Comparison of ENCODE assay signal across 8 cellular contexts in the genomic region with DNA sequence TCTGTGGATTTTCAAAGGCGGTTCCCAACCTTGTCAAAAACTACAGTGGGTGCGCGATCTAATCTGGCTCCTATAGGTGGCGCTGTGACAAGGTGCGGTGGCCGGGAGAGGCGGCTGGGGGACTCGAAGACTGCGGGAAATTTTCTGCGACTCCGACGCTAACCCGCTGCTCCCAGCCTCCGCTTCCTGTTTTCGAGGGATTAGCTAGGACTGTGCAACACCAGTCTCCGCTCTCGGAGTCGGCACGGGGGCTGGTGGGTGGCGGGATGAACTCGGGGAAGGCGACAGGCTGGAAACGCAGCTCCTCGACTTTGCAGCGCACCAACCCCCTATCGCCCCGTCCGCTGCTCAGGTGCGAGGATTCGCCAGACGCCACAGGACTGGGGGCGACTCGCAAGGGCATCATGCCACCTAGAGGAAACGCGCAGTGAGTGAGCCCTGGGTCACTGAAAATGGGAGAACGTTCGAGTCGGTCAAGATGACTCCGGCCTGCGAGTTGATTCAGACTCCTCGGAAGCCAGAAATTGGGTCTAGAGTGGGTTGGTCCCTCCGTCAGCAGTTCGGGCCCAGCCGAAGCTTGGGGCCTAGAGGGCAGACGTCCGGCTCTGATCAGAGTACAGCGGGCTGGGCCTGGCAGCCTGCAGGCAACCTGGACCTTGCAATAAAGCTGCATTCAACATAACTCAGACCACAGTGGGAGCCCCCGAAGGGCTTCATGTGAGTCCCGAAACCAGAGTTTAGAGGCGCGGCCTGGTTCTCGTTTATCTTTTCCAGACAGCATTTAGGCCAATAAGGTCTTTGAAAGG. TPM values are rescaled to one million over a fixed set of nuclear protein-coding genes. Genes with fewer than 3 reads are reported as not detected.
A peak's percentile ranks its signal among the peaks of the same experiment; 100 is the strongest.
DNase-seq lines count a peak whose midpoint lies in the region; ATAC-seq, FAIRE-seq and TF ChIP-seq lines count a peak whose summit lies in the region.

No MANE protein-coding gene starts in this region.

- CTCF ChIA-PET in A549 (lab: Yijun Ruan, JAX), result interaction anchor here (0.6 to 9.0 kb wide), 43 partner anchors 9 to 494 kb away, joined by 3 to 118 read pairs (median 4); no protein-coding TSS in a partner anchor

- FAIRE-seq in A549 (lab: Jason Lieb, UNC), result no peak

- TF ChIP-seq CTCF in A549 (IDR thresholded peaks at IDR 0.05), result peak; percentile 82
- peak; percentile 80 for TF ChIP-seq CTCF in glutamatergic neuron (IDR thresholded peaks at IDR 0.05; ENCODE audit: partially characterized antibody, unreplicated experiment)

- H3K27ac Mint-ChIP-seq in glutamatergic neuron (ENCODE audit: unreplicated experiment), result no peak overlapping the region
- no peak overlapping the region for H3K27ac Mint-ChIP-seq in stimulated activated naive CD8-positive, alpha-beta T cell treated with anti-CD3 and anti-CD28 coated beads, Interleukin-15, amount 100 ng/mL, for 72 hours
- no peak overlapping the region for H3K27ac Mint-ChIP-seq in immature natural killer cell

- POLR2A ChIA-PET in A549 (lab: Yijun Ruan, JAX), result no interaction called here

- H3K36me3 Mint-ChIP-seq in glutamatergic neuron (ENCODE audit: unreplicated experiment) (no peaks in the 10 kb centered on the region), immature natural killer cell (peaks cover 0 to 3% (median 0%) of the 10 kb centered on the region in 3 donors)

- DNase-seq in A549 (ENCODE audit: low read depth in 1 of 2, low spot score in 1 of 2) (peak; percentile 66 to 77), SHP77 (lab: John Stamatoyannopoulos, UW) (peak; percentile 76 to 89), glutamatergic neuron (peak; percentile 78), NCI-H345 treated with DMSO at 0.1 percent for 48 hours (lab: John Stamatoyannopoulos, UW; ENCODE audit: unreplicated experiment) (no peak), MG63 (no peak), immature natural killer cell (no peak)
- peak; percentile 43 to 47 for DNase-seq in stimulated activated naive CD8-positive, alpha-beta T cell treated with anti-CD3 and anti-CD28 coated beads, Interleukin-15, amount 100 ng/mL, for 72 hours

- H3K9me3 ChIP-seq in A549, result no peaks in the 10 kb centered on the region
- no peaks in the 10 kb centered on the region for H3K9me3 ChIP-seq in MG63

- peak overlapping the region; percentile 33 for H3K4me3 ChIP-seq in A549
- no peak overlapping the region for H3K4me3 ChIP-seq in MG63

- peak; percentile 40 to 56 for TF ChIP-seq RAD21 in A549 (conservative IDR thresholded peaks at IDR 0.05 in 1 of 2, IDR thresholded peaks at IDR 0.05 in 1 of 2)

- H3K4me2 ChIP-seq in A549, result peak overlapping the region; percentile 65

- H3K36me3 ChIP-seq in MG63, result no peaks in the 10 kb centered on the region

- TF ChIP-seq EP300 in A549 (IDR thresholded peaks at IDR 0.05), result no peak

- H3K27me3 Mint-ChIP-seq in glutamatergic neuron (ENCODE audit: unreplicated experiment) (peaks cover 51% of the 10 kb centered on the region), immature natural killer cell (ENCODE audit: low read depth in 3 of 3) (peaks cover 18 to 58% (median 31%) of the 10 kb centered on the region in 3 donors)
- H3K27me3 Mint-ChIP-seq in stimulated activated naive CD8-positive, alpha-beta T cell treated with anti-CD3 and anti-CD28 coated beads, Interleukin-15, amount 100 ng/mL, for 72 hours, result peaks cover 95% of the 10 kb centered on the region

- H3K27me3 ChIP-seq in MG63, result no peaks in the 10 kb centered on the region

- peaks cover 5% of the 10 kb centered on the region for H3K9me3 Mint-ChIP-seq in glutamatergic neuron (ENCODE audit: unreplicated experiment)
- no peaks in the 10 kb centered on the region for H3K9me3 Mint-ChIP-seq in stimulated activated naive CD8-positive, alpha-beta T cell treated with anti-CD3 and anti-CD28 coated beads, Interleukin-15, amount 100 ng/mL, for 72 hours
- peaks cover 14 to 61% (median 21%) of the 10 kb centered on the region in 6 donors for H3K9me3 Mint-ChIP-seq in immature natural killer cell

- peak; percentile 92 to 94 for ATAC-seq in A549
- peak; percentile 56 for ATAC-seq in GM18511 (IDR thresholded peaks at IDR 0.05; ENCODE audit: unreplicated experiment)
- ATAC-seq in stimulated activated naive CD8-positive, alpha-beta T cell treated with anti-CD3 and anti-CD28 coated beads, Interleukin-15, amount 100 ng/mL, for 72 hours, result peak; percentile 70

- H3K27ac ChIP-seq in A549, result peak overlapping the region; percentile 15 to 82; a peak in 4 of 6 replicates

- WGBS in A549 (ENCODE audit: missing lambda C conversion rate), result 19% methylated on average over 41 of the region's 52 CpGs

- H3K4me1 ChIP-seq in A549, result peaks cover 4% of the 10 kb centered on the region; the same call in 1 of the 3 replicates

- peak overlapping the region; percentile 79 for H3K4me3 Mint-ChIP-seq in glutamatergic neuron (ENCODE audit: unreplicated experiment)
- H3K4me3 Mint-ChIP-seq in stimulated activated naive CD8-positive, alpha-beta T cell treated with anti-CD3 and anti-CD28 coated beads, Interleukin-15, amount 100 ng/mL, for 72 hours, result peak overlapping the region; percentile 34 to 60
- H3K4me3 Mint-ChIP-seq in immature natural killer cell, result peak overlapping the region in 1 of 5 donors; percentile 38

- peaks cover 4% of the 10 kb centered on the region for H3K4me1 Mint-ChIP-seq in glutamatergic neuron (ENCODE audit: low read depth, unreplicated experiment)
- peaks cover 61% of the 10 kb centered on the region for H3K4me1 Mint-ChIP-seq in stimulated activated naive CD8-positive, alpha-beta T cell treated with anti-CD3 and anti-CD28 coated beads, Interleukin-15, amount 100 ng/mL, for 72 hours
- H3K4me1 Mint-ChIP-seq in immature natural killer cell, result no peaks in the 10 kb centered on the region

- no peak for TF ChIP-seq POLR2A in A549 (IDR thresholded peaks at IDR 0.05; ENCODE audit: low read length)

TF ChIP-seq in A549, 52 proteins besides CTCF, POLR2A, EP300 and RAD21:
- TF ChIP-seq FOSB (CRISPR knock-in tag; IDR thresholded peaks at IDR 0.05) (no peak), NFE2L2 (conservative IDR thresholded peaks at IDR 0.05; ENCODE audit: low read length) (no peak), SMC3 (IDR thresholded peaks at IDR 0.05) (peak; percentile 53), HOXB13 (CRISPR knock-in tag; IDR thresholded peaks at IDR 0.05; ENCODE audit: low read depth) (no peak)
- TF ChIP-seq, protein P1, sequence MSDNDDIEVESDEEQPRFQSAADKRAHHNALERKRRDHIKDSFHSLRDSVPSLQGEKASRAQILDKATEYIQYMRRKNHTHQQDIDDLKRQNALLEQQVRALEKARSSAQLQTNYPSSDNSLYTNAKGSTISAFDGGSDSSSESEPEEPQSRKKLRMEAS (IDR thresholded peaks at IDR 0.05), result peak; percentile 90
- TF ChIP-seq, protein P2, sequence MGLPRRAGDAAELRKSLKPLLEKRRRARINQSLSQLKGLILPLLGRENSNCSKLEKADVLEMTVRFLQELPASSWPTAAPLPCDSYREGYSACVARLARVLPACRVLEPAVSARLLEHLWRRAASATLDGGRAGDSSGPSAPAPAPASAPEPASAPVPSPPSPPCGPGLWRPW (IDR thresholded peaks at IDR 0.05), result no peak
- TF ChIP-seq, protein P3, sequence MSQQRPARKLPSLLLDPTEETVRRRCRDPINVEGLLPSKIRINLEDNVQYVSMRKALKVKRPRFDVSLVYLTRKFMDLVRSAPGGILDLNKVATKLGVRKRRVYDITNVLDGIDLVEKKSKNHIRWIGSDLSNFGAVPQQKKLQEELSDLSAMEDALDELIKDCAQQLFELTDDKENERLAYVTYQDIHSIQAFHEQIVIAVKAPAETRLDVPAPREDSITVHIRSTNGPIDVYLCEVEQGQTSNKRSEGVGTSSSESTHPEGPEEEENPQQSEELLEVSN (IDR thresholded peaks at IDR 0.05; ENCODE audit: borderline replicate concordance, low read depth), result peak; percentile 82

RNA-seq across cellular contexts. Expression of a gene that starts 5.5 kb away (rescaled TPM):
- polyA plus RNA-seq in A549 (2011; rRNA removed), result 1.4 and 1.8 TPM in 2 replicates
- 1.7 and 2.5 TPM in 2 replicates for polyA plus RNA-seq in A549 (2012; cell fraction: cytosol; rRNA removed)
- 1.4 and 4.1 TPM in 2 replicates for polyA plus RNA-seq in A549 (2012; cell fraction: nucleus; rRNA removed)
- polyA plus RNA-seq in A549 (2017; fragmentation: RNase III; extraction: RNeasy Plus Mini Kit Qiagen cat#74134 plus additional on column Dnase treatment), result 0.63 to 0.75 TPM (median 0.66 TPM) in 3 replicates
- 1.7 and 1.8 TPM in 2 replicates for polyA minus RNA-seq in A549 (2011; rRNA and poly(A)+ RNA removed)
- not detected for total RNA-seq in glutamatergic neuron (ENCODE audit: unreplicated experiment)
- 0.99 and 1.2 TPM in 2 replicates for total RNA-seq in MG63 (2014; rRNA removed; shearing (Covaris generic); ENCODE audit: low replicate concordance)
- under 1 TPM in 1 of 3 donors, not detected in 2; 0.07 TPM for polyA plus RNA-seq in immature natural killer cell

Comparison
In these comparisons a context has a peak if more than half of its experiments do, and no peak if none do; other contexts are left out.
1. DNase-seq: peak in A549 (2 of 2), SHP77 (2 of 2), glutamatergic neuron (single experiment) and stimulated activated naive CD8-positive, alpha-beta T cell treated with anti-CD3 and anti-CD28 coated beads, Interleukin-15, amount 100 ng/mL, for 72 hours (2 of 2); none in NCI-H345 treated with DMSO at 0.1 percent for 48 hours (single experiment), MG63 (single experiment) and immature natural killer cell (0 of 3).
2. Peak in every context shown above with its lines, with median percentiles within 50 percentile points of each other: ATAC-seq.